ENCODE assay signal across 1 cellular context in genomic region chr9:78406933-78407332, GRCh38.
TF ChIP-seq lines count a peak whose summit lies in the region.

No MANE protein-coding gene starts in this region.

TF ChIP-seq in HepG2, 621 proteins besides CTCF, POLR2A, EP300 and RAD21 (continued from another document and continues in another):
- no peak for TF ChIP-seq ZNF280D (CRISPR knock-in tag; IDR thresholded peaks at IDR 0.05)
- TF ChIP-seq MIXL1 (CRISPR knock-in tag; IDR thresholded peaks at IDR 0.05): no peak
- TF ChIP-seq KAT2B (IDR thresholded peaks at IDR 0.05; ENCODE audit: borderline replicate concordance, low read depth, low read length): no peak
- TF ChIP-seq POGK (CRISPR knock-in tag; conservative IDR thresholded peaks at IDR 0.05): no peak
- no peak for TF ChIP-seq ZNF766 (CRISPR knock-in tag; IDR thresholded peaks at IDR 0.05; ENCODE audit: borderline replicate concordance)
- TF ChIP-seq CBX5 (CRISPR knock-in tag; IDR thresholded peaks at IDR 0.05; ENCODE audit: borderline replicate concordance): peak; percentile 92
- no peak for TF ChIP-seq ELF1 (CRISPR knock-in tag; IDR thresholded peaks at IDR 0.05)
- TF ChIP-seq ZNF136 (CRISPR knock-in tag; IDR thresholded peaks at IDR 0.05; ENCODE audit: low read depth): no peak
- TF ChIP-seq ATF7 (IDR thresholded peaks at IDR 0.05): no peak
- no peak for TF ChIP-seq ATF7 (CRISPR knock-in tag; IDR thresholded peaks at IDR 0.05)
- TF ChIP-seq ZXDC (CRISPR knock-in tag; IDR thresholded peaks at IDR 0.05): no peak
- no peak for TF ChIP-seq E2F5 (CRISPR knock-in tag; conservative IDR thresholded peaks at IDR 0.05)
- no peak for TF ChIP-seq MTA3 (CRISPR knock-in tag; IDR thresholded peaks at IDR 0.05)
- TF ChIP-seq SIX1 (CRISPR knock-in tag; IDR thresholded peaks at IDR 0.05; ENCODE audit: borderline replicate concordance): peak; percentile 38; the same call in 1 of the 2 replicates
- no peak for TF ChIP-seq HNRNPL (IDR thresholded peaks at IDR 0.05; ENCODE audit: low read depth, low read length)
- TF ChIP-seq ZBTB10 (CRISPR knock-in tag; IDR thresholded peaks at IDR 0.05; ENCODE audit: borderline replicate concordance): no peak
- TF ChIP-seq SOX6 (IDR thresholded peaks at IDR 0.05): no peak
- peak; percentile 83 for TF ChIP-seq SOX6 (CRISPR knock-in tag; IDR thresholded peaks at IDR 0.05)
- TF ChIP-seq KIAA2018 (CRISPR knock-in tag; IDR thresholded peaks at IDR 0.05; ENCODE audit: borderline replicate concordance): no peak
- no peak for TF ChIP-seq ZBTB37 (CRISPR knock-in tag; IDR thresholded peaks at IDR 0.05)
- TF ChIP-seq CSRNP2 (CRISPR knock-in tag; conservative IDR thresholded peaks at IDR 0.05; ENCODE audit: low read depth): no peak
- no peak for TF ChIP-seq BCLAF1 (IDR thresholded peaks at IDR 0.05)
- no peak for TF ChIP-seq POLR2AphosphoS2 (IDR thresholded peaks at IDR 0.05; ENCODE audit: low read depth, low read length)
- TF ChIP-seq FOXP1 (IDR thresholded peaks at IDR 0.05): no peak
- peak; percentile 71 for TF ChIP-seq FOXP1 (CRISPR knock-in tag; IDR thresholded peaks at IDR 0.05)
- no peak for TF ChIP-seq SNRNP70 (IDR thresholded peaks at IDR 0.05; ENCODE audit: low read depth, low read length)
- no peak for TF ChIP-seq PCBP2 (optimal IDR thresholded peaks at IDR 0.05; ENCODE audit: low read depth, low read length, poor library complexity, severe bottlenecking)
- TF ChIP-seq ZNF878 (CRISPR knock-in tag; IDR thresholded peaks at IDR 0.05): no peak
- TF ChIP-seq ZNF292 (CRISPR knock-in tag; IDR thresholded peaks at IDR 0.05; ENCODE audit: borderline replicate concordance, low read depth): peak; percentile 37; the same call in 1 of the 2 replicates
